In the genomic region with DNA sequence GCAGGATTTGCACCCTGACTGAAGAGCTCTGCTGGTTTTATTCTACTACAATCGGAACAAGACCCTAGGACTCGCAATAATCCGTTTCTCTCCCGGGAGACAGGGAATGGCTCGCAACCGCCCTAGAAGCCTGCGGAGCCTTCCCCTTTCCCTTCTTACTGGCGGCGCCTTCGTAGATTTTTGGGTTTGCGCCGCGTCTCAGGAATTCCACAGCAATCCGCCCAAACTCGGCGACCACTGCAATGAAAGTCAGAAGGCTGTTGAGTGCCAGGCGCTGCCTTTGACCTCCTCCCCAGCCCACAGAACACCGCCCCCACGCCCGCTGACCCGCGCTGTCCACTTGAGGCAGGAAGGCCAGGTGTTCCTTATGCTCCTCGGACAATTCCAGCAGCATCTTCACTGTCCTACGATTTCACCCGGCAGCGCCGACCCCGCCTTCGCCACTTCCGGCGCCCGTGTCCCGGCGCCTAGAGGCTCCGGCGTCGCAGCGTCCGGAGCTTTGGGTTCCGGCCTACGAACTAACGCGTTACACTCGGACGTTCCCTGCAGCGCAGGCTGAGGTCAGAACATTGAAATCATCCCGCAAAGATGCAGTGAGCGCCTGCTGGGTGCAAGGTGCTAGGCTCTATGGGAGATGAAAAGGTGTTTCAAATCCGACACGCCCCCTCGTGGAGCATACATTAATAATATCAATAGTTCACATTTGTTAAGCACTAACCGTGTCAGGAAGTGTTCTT, we compare ENCODE assay signal across 1 cellular context.
TF ChIP-seq lines count a peak whose summit lies in the region.

Gene COMMD2, minus strand, starts transcription at position 439 of the 737 bp plus-strand sequence. Its CDS starts 45 bp downstream, at position 394.

TF ChIP-seq in K562, 482 proteins besides CTCF, POLR2A, EP300 and RAD21 (continued from another document and continues in another):
- TF ChIP-seq, protein P1, sequence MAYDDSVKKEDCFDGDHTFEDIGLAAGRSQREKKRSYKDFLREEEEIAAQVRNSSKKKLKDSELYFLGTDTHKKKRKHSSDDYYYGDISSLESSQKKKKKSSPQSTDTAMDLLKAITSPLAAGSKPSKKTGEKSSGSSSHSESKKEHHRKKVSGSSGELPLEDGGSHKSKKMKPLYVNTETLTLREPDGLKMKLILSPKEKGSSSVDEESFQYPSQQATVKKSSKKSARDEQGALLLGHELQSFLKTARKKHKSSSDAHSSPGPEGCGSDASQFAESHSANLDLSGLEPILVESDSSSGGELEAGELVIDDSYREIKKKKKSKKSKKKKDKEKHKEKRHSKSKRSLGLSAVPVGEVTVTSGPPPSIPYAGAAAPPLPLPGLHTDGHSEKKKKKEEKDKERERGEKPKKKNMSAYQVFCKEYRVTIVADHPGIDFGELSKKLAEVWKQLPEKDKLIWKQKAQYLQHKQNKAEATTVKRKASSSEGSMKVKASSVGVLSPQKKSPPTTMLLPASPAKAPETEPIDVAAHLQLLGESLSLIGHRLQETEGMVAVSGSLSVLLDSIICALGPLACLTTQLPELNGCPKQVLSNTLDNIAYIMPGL (CRISPR knock-in tag; IDR thresholded peaks at IDR 0.05) = no peak
- TF ChIP-seq MCM2 (IDR thresholded peaks at IDR 0.05; ENCODE audit: low read depth) = no peak
- TF ChIP-seq, protein P2, sequence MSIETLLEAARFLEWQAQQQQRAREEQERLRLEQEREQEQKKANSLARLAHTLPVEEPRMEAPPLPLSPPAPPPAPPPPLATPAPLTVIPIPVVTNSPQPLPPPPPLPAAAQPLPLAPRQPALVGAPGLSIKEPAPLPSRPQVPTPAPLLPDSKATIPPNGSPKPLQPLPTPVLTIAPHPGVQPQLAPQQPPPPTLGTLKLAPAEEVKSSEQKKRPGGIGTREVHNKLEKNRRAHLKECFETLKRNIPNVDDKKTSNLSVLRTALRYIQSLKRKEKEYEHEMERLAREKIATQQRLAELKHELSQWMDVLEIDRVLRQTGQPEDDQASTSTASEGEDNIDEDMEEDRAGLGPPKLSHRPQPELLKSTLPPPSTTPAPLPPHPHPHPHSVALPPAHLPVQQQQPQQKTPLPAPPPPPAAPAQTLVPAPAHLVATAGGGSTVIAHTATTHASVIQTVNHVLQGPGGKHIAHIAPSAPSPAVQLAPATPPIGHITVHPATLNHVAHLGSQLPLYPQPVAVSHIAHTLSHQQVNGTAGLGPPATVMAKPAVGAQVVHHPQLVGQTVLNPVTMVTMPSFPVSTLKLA (conservative IDR thresholded peaks at IDR 0.05) = peak; percentile 30 to 67; a peak in 2 of 4 replicates
- TF ChIP-seq TRIM28 (IDR thresholded peaks at IDR 0.05) = no peak
- no peak for TF ChIP-seq ZNF140 (CRISPR knock-in tag; IDR thresholded peaks at IDR 0.05)
- TF ChIP-seq SOX6 (IDR thresholded peaks at IDR 0.05) = peak; percentile 70
- TF ChIP-seq PHB2 (IDR thresholded peaks at IDR 0.05; ENCODE audit: low read depth) = no peak
- peak; percentile 90 for TF ChIP-seq LCOR (CRISPR knock-in tag; IDR thresholded peaks at IDR 0.05)
- TF ChIP-seq SIN3B (IDR thresholded peaks at IDR 0.05; ENCODE audit: low read depth) = peak; percentile 93
- no peak for TF ChIP-seq SMC3 (conservative IDR thresholded peaks at IDR 0.05; ENCODE audit: insufficient read depth, low read depth, low read length)
- no peak for TF ChIP-seq GATA2 (CRISPR knock-in tag; IDR thresholded peaks at IDR 0.05)
- no peak for TF ChIP-seq SMARCE1 (IDR thresholded peaks at IDR 0.05)
- TF ChIP-seq GABPB1 (CRISPR knock-in tag; IDR thresholded peaks at IDR 0.05) = peak; percentile 99
- no peak for TF ChIP-seq ZNF121 (CRISPR knock-in tag; conservative IDR thresholded peaks at IDR 0.05)
- TF ChIP-seq, protein P3, sequence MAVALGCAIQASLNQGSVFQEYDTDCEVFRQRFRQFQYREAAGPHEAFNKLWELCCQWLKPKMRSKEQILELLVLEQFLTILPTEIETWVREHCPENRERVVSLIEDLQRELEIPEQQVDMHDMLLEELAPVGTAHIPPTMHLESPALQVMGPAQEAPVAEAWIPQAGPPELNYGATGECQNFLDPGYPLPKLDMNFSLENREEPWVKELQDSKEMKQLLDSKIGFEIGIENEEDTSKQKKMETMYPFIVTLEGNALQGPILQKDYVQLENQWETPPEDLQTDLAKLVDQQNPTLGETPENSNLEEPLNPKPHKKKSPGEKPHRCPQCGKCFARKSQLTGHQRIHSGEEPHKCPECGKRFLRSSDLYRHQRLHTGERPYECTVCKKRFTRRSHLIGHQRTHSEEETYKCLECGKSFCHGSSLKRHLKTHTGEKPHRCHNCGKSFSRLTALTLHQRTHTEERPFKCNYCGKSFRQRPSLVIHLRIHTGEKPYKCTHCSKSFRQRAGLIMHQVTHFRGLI (CRISPR knock-in tag; IDR thresholded peaks at IDR 0.05) = no peak
- no peak for TF ChIP-seq ZNF695 (CRISPR knock-in tag; IDR thresholded peaks at IDR 0.05)
- no peak for TF ChIP-seq STAT5A (IDR thresholded peaks at IDR 0.05; ENCODE audit: borderline replicate concordance, low read length)
- TF ChIP-seq, protein P4, sequence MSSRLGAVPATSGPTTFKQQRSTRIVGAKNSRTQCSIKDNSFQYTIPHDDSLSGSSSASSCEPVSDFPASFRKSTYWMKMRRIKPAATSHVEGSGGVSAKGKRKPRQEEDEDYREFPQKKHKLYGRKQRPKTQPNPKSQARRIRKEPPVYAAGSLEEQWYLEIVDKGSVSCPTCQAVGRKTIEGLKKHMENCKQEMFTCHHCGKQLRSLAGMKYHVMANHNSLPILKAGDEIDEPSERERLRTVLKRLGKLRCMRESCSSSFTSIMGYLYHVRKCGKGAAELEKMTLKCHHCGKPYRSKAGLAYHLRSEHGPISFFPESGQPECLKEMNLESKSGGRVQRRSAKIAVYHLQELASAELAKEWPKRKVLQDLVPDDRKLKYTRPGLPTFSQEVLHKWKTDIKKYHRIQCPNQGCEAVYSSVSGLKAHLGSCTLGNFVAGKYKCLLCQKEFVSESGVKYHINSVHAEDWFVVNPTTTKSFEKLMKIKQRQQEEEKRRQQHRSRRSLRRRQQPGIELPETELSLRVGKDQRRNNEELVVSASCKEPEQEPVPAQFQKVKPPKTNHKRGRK (tag; IDR thresholded peaks at IDR 0.05) = no peak
- peak; percentile 58 to 65; a peak in 3 of 4 replicates for TF ChIP-seq NRF1 (conservative IDR thresholded peaks at IDR 0.05 in 1 of 2, IDR thresholded peaks at IDR 0.05 in 1 of 2)
- peak; percentile 59; the same call in 1 of the 2 replicates for TF ChIP-seq MTA3 (IDR thresholded peaks at IDR 0.05; ENCODE audit: borderline replicate concordance)
- no peak for TF ChIP-seq HDGF (IDR thresholded peaks at IDR 0.05)
- no peak for TF ChIP-seq BCL6 (CRISPR knock-in tag; IDR thresholded peaks at IDR 0.05)
- 0 out of 2 replicates have a peak, but pooled peaks have one; percentile 68 for TF ChIP-seq CBX1 (IDR thresholded peaks at IDR 0.05; ENCODE audit: low read depth)
- no peak; the same call in 1 of the 2 replicates for TF ChIP-seq CBX5 (IDR thresholded peaks at IDR 0.05; ENCODE audit: borderline replicate concordance, low read depth)
- peak; percentile 75 for TF ChIP-seq CCNT2 (IDR thresholded peaks at IDR 0.05; ENCODE audit: borderline replicate concordance, extremely low read depth, insufficient read length, low read depth, low read length)
- TF ChIP-seq, protein P5, sequence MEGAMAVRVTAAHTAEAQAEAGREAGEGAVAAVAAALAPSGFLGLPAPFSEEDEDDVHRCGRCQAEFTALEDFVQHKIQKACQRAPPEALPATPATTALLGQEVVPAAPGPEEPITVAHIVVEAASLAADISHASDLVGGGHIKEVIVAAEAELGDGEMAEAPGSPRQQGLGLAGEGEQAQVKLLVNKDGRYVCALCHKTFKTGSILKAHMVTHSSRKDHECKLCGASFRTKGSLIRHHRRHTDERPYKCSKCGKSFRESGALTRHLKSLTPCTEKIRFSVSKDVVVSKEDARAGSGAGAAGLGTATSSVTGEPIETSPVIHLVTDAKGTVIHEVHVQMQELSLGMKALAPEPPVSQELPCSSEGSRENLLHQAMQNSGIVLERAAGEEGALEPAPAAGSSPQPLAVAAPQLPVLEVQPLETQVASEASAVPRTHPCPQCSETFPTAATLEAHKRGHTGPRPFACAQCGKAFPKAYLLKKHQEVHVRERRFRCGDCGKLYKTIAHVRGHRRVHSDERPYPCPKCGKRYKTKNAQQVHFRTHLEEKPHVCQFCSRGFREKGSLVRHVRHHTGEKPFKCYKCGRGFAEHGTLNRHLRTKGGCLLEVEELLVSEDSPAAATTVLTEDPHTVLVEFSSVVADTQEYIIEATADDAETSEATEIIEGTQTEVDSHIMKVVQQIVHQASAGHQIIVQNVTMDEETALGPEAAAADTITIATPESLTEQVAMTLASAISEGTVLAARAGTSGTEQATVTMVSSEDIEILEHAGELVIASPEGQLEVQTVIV (CRISPR knock-in tag; IDR thresholded peaks at IDR 0.05; ENCODE audit: borderline replicate concordance) = no peak
- TF ChIP-seq ZNF785 (CRISPR knock-in tag; IDR thresholded peaks at IDR 0.05) = no peak
- TF ChIP-seq NR0B1 (IDR thresholded peaks at IDR 0.05; ENCODE audit: partially characterized antibody) = no peak
- TF ChIP-seq POLR2AphosphoS5 (IDR thresholded peaks at IDR 0.05; ENCODE audit: control insufficient read depth, insufficient read depth, low read depth, low read length) = peak; percentile 88; the same call in 1 of the 2 replicates
- TF ChIP-seq MCM5 (IDR thresholded peaks at IDR 0.05; ENCODE audit: low read depth) = no peak
- TF ChIP-seq NUFIP1 (IDR thresholded peaks at IDR 0.05; ENCODE audit: partially characterized antibody) = no peak
- no peak for TF ChIP-seq SMARCC2 (IDR thresholded peaks at IDR 0.05; ENCODE audit: low read depth)
- TF ChIP-seq ZNF639 (CRISPR knock-in tag; conservative IDR thresholded peaks at IDR 0.05 in 1 of 2, IDR thresholded peaks at IDR 0.05 in 1 of 2) = peak in 1 of 2 experiments; percentile 40; a peak in 1 of 4 replicates
- no peak for TF ChIP-seq CHD1 (IDR thresholded peaks at IDR 0.05; ENCODE audit: low read length)
- TF ChIP-seq ZBTB49 (CRISPR knock-in tag; IDR thresholded peaks at IDR 0.05; ENCODE audit: borderline replicate concordance) = no peak
- peak; percentile 97 for TF ChIP-seq NCOA1 (IDR thresholded peaks at IDR 0.05; ENCODE audit: low read depth)
- TF ChIP-seq SETDB1 (IDR thresholded peaks at IDR 0.05; ENCODE audit: low read length) = no peak
- TF ChIP-seq ZNF830 (CRISPR knock-in tag; IDR thresholded peaks at IDR 0.05) = no peak
- TF ChIP-seq RBM34 (IDR thresholded peaks at IDR 0.05; ENCODE audit: borderline replicate concordance, insufficient read depth, low read length) = no peak
- no peak for TF ChIP-seq USF1 (CRISPR knock-in tag; IDR thresholded peaks at IDR 0.05)
- no peak for TF ChIP-seq E2F1 (CRISPR knock-in tag; IDR thresholded peaks at IDR 0.05)
- TF ChIP-seq SNIP1 (IDR thresholded peaks at IDR 0.05; ENCODE audit: low read depth) = no peak
- TF ChIP-seq NFXL1 (CRISPR knock-in tag; IDR thresholded peaks at IDR 0.05) = no peak
- TF ChIP-seq MAZ (CRISPR knock-in tag; conservative IDR thresholded peaks at IDR 0.05 in 1 of 2, IDR thresholded peaks at IDR 0.05 in 1 of 2) = peak; percentile 70 to 94; a peak in 3 of 4 replicates
- TF ChIP-seq NBN (IDR thresholded peaks at IDR 0.05; ENCODE audit: low read depth) = peak; percentile 86
- TF ChIP-seq FOXK2 (conservative IDR thresholded peaks at IDR 0.05 in 1 of 2, IDR thresholded peaks at IDR 0.05 in 1 of 2; ENCODE audit: low read depth in 2 of 2) = peak in 1 of 2 experiments; percentile 56; a peak in 2 of 4 replicates
